Comparison of ENCODE assay signal across 2 cellular contexts in the genomic region with DNA sequence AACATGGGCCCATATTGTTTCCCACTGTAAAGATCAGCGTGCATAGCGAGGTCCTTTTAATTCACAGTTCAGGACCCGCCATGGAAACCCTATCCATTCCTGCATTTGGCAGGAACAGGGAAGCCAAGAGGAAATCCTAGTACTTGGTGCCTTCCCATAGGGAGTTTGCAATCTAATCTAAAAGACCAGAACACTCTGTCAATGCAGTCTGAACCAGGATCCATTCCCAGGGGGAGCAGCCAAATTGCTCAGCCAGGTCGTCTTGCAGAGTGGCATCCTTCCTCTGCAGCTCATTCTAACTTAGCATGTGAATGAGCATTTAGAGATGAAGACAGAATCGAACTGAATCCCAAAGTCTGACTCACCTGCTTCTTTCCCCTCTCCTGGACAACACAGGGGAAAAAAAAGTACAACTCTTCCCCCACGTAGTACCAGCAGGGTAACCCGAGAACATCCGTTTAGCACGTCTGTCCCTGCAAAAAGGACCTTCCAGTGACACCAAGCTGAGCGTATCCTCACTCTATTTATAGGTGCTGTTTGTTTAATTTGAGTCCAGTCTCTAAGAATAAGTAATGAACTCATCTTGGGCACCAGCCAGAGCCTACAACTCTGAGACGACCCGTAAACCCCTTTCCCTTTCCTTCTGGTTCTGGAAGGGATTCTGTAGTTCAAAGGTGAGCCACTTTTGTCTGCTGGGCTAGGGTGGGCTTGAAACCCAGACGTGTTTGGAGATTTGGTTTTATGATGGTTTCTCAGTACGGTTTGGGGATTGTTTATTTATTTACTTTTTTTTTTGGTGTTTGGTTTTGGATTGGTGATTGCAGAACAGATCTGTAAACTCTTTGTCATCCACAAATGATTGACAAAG.
TF ChIP-seq lines count a peak whose summit lies in the region.

No MANE protein-coding gene starts in this region.

TF ChIP-seq in GM23338, 12 proteins besides CTCF, POLR2A, EP300 and RAD21 (continued from another document):
- TF ChIP-seq, protein P1, sequence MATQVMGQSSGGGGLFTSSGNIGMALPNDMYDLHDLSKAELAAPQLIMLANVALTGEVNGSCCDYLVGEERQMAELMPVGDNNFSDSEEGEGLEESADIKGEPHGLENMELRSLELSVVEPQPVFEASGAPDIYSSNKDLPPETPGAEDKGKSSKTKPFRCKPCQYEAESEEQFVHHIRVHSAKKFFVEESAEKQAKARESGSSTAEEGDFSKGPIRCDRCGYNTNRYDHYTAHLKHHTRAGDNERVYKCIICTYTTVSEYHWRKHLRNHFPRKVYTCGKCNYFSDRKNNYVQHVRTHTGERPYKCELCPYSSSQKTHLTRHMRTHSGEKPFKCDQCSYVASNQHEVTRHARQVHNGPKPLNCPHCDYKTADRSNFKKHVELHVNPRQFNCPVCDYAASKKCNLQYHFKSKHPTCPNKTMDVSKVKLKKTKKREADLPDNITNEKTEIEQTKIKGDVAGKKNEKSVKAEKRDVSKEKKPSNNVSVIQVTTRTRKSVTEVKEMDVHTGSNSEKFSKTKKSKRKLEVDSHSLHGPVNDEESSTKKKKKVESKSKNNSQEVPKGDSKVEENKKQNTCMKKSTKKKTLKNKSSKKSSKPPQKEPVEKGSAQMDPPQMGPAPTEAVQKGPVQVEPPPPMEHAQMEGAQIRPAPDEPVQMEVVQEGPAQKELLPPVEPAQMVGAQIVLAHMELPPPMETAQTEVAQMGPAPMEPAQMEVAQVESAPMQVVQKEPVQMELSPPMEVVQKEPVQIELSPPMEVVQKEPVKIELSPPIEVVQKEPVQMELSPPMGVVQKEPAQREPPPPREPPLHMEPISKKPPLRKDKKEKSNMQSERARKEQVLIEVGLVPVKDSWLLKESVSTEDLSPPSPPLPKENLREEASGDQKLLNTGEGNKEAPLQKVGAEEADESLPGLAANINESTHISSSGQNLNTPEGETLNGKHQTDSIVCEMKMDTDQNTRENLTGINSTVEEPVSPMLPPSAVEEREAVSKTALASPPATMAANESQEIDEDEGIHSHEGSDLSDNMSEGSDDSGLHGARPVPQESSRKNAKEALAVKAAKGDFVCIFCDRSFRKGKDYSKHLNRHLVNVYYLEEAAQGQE (IDR thresholded peaks at IDR 0.05; ENCODE audit: unreplicated experiment): no peak
- TF ChIP-seq EZH2phosphoT487 (IDR thresholded peaks at IDR 0.05; ENCODE audit: unreplicated experiment) (no peak), NANOG (IDR thresholded peaks at IDR 0.05; ENCODE audit: borderline replicate concordance) (no peak)
- TF ChIP-seq, protein P2, sequence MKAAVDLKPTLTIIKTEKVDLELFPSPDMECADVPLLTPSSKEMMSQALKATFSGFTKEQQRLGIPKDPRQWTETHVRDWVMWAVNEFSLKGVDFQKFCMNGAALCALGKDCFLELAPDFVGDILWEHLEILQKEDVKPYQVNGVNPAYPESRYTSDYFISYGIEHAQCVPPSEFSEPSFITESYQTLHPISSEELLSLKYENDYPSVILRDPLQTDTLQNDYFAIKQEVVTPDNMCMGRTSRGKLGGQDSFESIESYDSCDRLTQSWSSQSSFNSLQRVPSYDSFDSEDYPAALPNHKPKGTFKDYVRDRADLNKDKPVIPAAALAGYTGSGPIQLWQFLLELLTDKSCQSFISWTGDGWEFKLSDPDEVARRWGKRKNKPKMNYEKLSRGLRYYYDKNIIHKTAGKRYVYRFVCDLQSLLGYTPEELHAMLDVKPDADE (IDR thresholded peaks at IDR 0.05): no peak
TF ChIP-seq in GM23338: peak in this region for 0.

TF ChIP-seq in endothelial cell of umbilical vein, 7 proteins besides CTCF, POLR2A, EP300 and RAD21 (continued from another document):
- TF ChIP-seq JUN (IDR thresholded peaks at IDR 0.05; ENCODE audit: borderline replicate concordance, insufficient read depth, insufficient read length, low read depth): no peak
- no peak for TF ChIP-seq POLR2AphosphoS5 (IDR thresholded peaks at IDR 0.05; ENCODE audit: insufficient read depth, low read depth, low read length)
- TF ChIP-seq EZH2 (IDR thresholded peaks at IDR 0.05; ENCODE audit: borderline replicate concordance, low read depth, low read length, severe bottlenecking): no peak
